ENCODE assay signal across 26 cellular contexts in the genomic region with DNA sequence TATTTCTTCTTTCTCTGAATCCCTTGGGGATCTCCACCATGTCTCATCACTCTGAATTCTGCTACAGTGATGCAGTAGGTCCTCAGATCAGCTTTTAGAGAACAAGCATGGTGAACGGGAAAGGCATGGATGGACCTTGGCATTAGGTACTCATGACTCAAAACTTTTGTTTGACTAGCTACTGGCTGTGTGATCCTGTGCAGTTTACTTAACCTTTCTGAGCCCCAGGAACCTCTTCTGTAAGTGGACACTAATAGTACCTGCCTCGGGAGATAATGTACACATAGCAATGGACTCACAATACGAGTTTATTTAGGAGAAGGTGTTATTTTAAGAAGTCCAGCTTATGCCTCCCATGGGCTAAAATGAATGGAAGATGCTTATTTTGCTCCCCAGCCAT.
"Had no signal": no experiment of that assay in that cellular context is flagged by ENCODE, and none has a peak within 500 bp of the region (broad histone marks: within the 10 kb centered on the region; RNA-seq: fewer than 3 reads in every experiment).

No MANE protein-coding gene starts in this region.

- H3K4me3 ChIP-seq: colonic mucosa, esophagus squamous epithelium, gastrocnemius medialis, heart right ventricle, left lung, lower lobe of right lung, mucosa of descending colon had no signal

- H3K27me3 ChIP-seq: colonic mucosa, gastrocnemius medialis, left lung had no signal

- H3K4me1 ChIP-seq: colonic mucosa, esophagus squamous epithelium, heart right ventricle, left lung, lower lobe of right lung had no signal

- H3K9me3 ChIP-seq: colonic mucosa, esophagus squamous epithelium, gastrocnemius medialis, heart right ventricle, left lung, lower lobe of right lung, mucosa of descending colon had no signal

- ATAC-seq: effector memory CD8-positive, alpha-beta T cell; esophagus mucosa; gastrocnemius medialis; heart right ventricle; left cardiac atrium; left ventricle myocardium superior; mucosa of descending colon had no signal

- H3K27ac ChIP-seq: colonic mucosa, epithelial cell of prostate, esophagus squamous epithelium, gastrocnemius medialis, heart right ventricle, left lung, lower lobe of right lung had no signal

- DNase-seq: colonic mucosa; cortex of kidney; effector CD8-positive, alpha-beta T cell; effector memory CD8-positive, alpha-beta T cell; endodermal cell; erythroblast; esophagus squamous epithelium; foreskin fibroblast; foreskin melanocyte; gastrocnemius medialis; glutamatergic neuron; head of caudate nucleus; heart right ventricle; hippocampal formation; left cardiac atrium; left lung; left ventricle myocardium superior; lower lobe of right lung; mesenchymal stem cell; mucosa of descending colon; naive B cell had no signal

- H3K36me3 ChIP-seq: colonic mucosa, esophagus squamous epithelium, gastrocnemius medialis, heart right ventricle, left lung, lower lobe of right lung had no signal

- FAIRE-seq: endometrium, islet of Langerhans, keratinocyte had no signal
